In the genomic region with DNA sequence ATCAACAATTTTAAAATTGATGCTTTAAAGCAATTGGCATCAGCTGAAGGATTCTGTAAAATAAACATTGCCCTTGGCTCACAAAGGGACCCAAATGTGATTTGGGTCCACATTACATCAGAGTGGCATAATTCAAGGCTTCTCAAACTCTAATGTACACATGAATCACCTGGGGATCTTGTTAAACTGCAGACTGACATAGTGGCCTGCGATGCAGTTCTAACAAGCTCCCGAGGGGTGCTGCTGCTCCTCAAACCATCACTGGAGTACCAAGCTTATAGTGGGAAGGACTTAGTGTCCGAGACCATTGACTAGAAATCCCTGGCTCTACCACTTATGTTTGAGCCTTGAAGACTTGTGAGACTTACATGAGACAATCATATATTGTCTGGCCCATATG, we compare ENCODE assay signal across 18 cellular contexts. TPM values are rescaled to one million over a fixed set of nuclear protein-coding genes. Genes with fewer than 3 reads are reported as not detected.
DNase-seq lines count a peak whose midpoint lies in the region; ATAC-seq, FAIRE-seq and TF ChIP-seq lines count a peak whose summit lies in the region.
"Had no signal": no experiment of that assay in that cellular context is flagged by ENCODE, and none has a peak within 500 bp of the region (broad histone marks: within the 10 kb centered on the region; RNA-seq: fewer than 3 reads in every experiment).

No MANE protein-coding gene starts in this region.

- peaks cover 10 to 33% of the 10 kb centered on the region in 2 experiments; a peak in 4 of 5 replicates for H3K27me3 ChIP-seq in K562 (ENCODE audit: control insufficient read depth in 2 of 2, insufficient read depth in 2 of 2, low read length in 2 of 2)
- H3K27me3 ChIP-seq: BE2C, MG63 had no signal

- H2AFZ ChIP-seq in K562 (ENCODE audit: low read depth, low read length): no peak overlapping the region

- 6% methylated on average over 3 of the region's 3 CpGs for WGBS in K562 (ENCODE audit: insufficient coverage, low coverage, missing lambda C conversion rate)

- in situ Hi-C loops in Caki2 (cut with HindIII; ENCODE audit: low pct_unique_long_range_greater_than_20kb, low sequenced_read_pairs): no loop called here
- in situ Hi-C loops in K562 (cut with MboI): no loop called here

- TF ChIP-seq CTCF in K562 (IDR thresholded peaks at IDR 0.05 in 2 of 3, conservative IDR thresholded peaks at IDR 0.05 in 1 of 3; ENCODE audit: insufficient read depth in 2 of 3, low read depth in 1 of 3, low read length in 3 of 3): no peak

- no peak overlapping the region for H3K9ac ChIP-seq in K562 (ENCODE audit: insufficient read depth in 1 of 2, low read depth in 2 of 2, low read length in 2 of 2)

- no peak overlapping the region for H3K4me3 ChIP-seq in K562
- H3K4me3 ChIP-seq: MG63 had no signal

- TF ChIP-seq POLR2A in K562 (conservative IDR thresholded peaks at IDR 0.05) (no peak), H54 (IDR thresholded peaks at IDR 0.05; ENCODE audit: low read depth, low read length) (no peak)

- no peak for TF ChIP-seq RAD21 in K562 (CRISPR knock-in tag; conservative IDR thresholded peaks at IDR 0.05 in 1 of 2, IDR thresholded peaks at IDR 0.05 in 1 of 2)

- no TSS peak for BruUV-seq in K562 (replicated peaks; lab: Mats Ljungman, UMichigan)

- POLR2A ChIA-PET in K562 (lab: Yijun Ruan, JAX): no interaction called here

- H3K9me1 ChIP-seq in K562 (ENCODE audit: control insufficient read depth, insufficient read depth, low read length): no peaks in the 10 kb centered on the region

- H4K20me1 ChIP-seq in K562 (replicated peaks; ENCODE audit: control insufficient read depth, insufficient read depth, low read length): no peaks in the 10 kb centered on the region

- no peaks in the 10 kb centered on the region for H3K79me2 ChIP-seq in K562 (ENCODE audit: control insufficient read depth, insufficient read depth, low read length)

- intact Hi-C loops in K562 (cut with micrococcal nuclease): no loop called here

- no peak overlapping the region for H3K4me2 ChIP-seq in K562 (ENCODE audit: insufficient read depth, low read length)

- FAIRE-seq in K562 (lab: Jason Lieb, UNC) (no peak), H54 (lab: Jason Lieb, UNC) (no peak)

- CTCF ChIA-PET in K562 (lab: Yijun Ruan, JAX; ENCODE audit: low intra/inter-chr PET ratio): no interaction called here

- no peaks in the 10 kb centered on the region for H3K4me1 ChIP-seq in K562 (replicated peaks in 1 of 2; ENCODE audit: control insufficient read depth in 2 of 2, insufficient read depth in 2 of 2, low read length in 2 of 2)
- H3K4me1 ChIP-seq: BE2C had no signal

- no peak overlapping the region for H3K27ac ChIP-seq in K562 (ENCODE audit: extremely low read depth, low read depth, low read length)

- DNase-seq in Caki2 (ENCODE audit: low read depth): peak; percentile 7
- DNase-seq in HT-29 (ENCODE audit: low spot score): peak; percentile 17
- DNase-seq in K562 (ENCODE audit: extremely low read depth in 1 of 4, low spot score in 3 of 4): no peak
- DNase-seq in left lobe of liver (ENCODE audit: low spot score): no peak
- DNase-seq in NCI-H524 treated with DMSO at 0.1 percent for 48 hours (lab: John Stamatoyannopoulos, UW): no peak
- no peak for DNase-seq in H54 (ENCODE audit: insufficient read length, low spot score)
- DNase-seq: BE2C, H7, HFFc6, MG63, NCI-H1417, NCI-H187 treated with DMSO at 0.1 percent for 48 hours, NCI-H510A, NCI-H748 treated with DMSO at 0.1 percent for 48 hours, OCI-M1, SHP77 had no signal

- TF ChIP-seq EP300 in K562 (IDR thresholded peaks at IDR 0.05; ENCODE audit: low read length): no peak

- H3K9me3 ChIP-seq in K562 (replicated peaks; ENCODE audit: control insufficient read depth, insufficient read depth, low read depth, low read length): no peaks in the 10 kb centered on the region
- H3K9me3 ChIP-seq: BE2C, MG63 had no signal

- H3K36me3 ChIP-seq in K562 (ENCODE audit: control insufficient read depth, insufficient read depth, low read length): no peaks in the 10 kb centered on the region
- H3K36me3 ChIP-seq: BE2C, MG63 had no signal

- ATAC-seq in K562 (peak; percentile 55; the same call in 1 of the 3 replicates), left lobe of liver (peak; percentile 61), HG03135 (IDR thresholded peaks at IDR 0.05; ENCODE audit: unreplicated experiment) (no peak), GM21528 (IDR thresholded peaks at IDR 0.05; ENCODE audit: low FRiP score, unreplicated experiment) (no peak)

TF ChIP-seq in K562, 482 proteins besides CTCF, POLR2A, EP300 and RAD21:
- TF ChIP-seq COPS2 (conservative IDR thresholded peaks at IDR 0.05) (no peak), CSDE1 (IDR thresholded peaks at IDR 0.05) (no peak), SRSF3 (IDR thresholded peaks at IDR 0.05; ENCODE audit: insufficient read depth, low read length) (no peak), DPF2 (IDR thresholded peaks at IDR 0.05) (no peak), GTF2A2 (tag; IDR thresholded peaks at IDR 0.05) (no peak), ZNF282 (CRISPR knock-in tag; IDR thresholded peaks at IDR 0.05) (no peak)
- TF ChIP-seq, protein P1, sequence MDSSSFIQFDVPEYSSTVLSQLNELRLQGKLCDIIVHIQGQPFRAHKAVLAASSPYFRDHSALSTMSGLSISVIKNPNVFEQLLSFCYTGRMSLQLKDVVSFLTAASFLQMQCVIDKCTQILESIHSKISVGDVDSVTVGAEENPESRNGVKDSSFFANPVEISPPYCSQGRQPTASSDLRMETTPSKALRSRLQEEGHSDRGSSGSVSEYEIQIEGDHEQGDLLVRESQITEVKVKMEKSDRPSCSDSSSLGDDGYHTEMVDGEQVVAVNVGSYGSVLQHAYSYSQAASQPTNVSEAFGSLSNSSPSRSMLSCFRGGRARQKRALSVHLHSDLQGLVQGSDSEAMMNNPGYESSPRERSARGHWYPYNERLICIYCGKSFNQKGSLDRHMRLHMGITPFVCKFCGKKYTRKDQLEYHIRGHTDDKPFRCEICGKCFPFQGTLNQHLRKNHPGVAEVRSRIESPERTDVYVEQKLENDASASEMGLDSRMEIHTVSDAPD (CRISPR knock-in tag; IDR thresholded peaks at IDR 0.05): no peak
- TF ChIP-seq, protein P2, sequence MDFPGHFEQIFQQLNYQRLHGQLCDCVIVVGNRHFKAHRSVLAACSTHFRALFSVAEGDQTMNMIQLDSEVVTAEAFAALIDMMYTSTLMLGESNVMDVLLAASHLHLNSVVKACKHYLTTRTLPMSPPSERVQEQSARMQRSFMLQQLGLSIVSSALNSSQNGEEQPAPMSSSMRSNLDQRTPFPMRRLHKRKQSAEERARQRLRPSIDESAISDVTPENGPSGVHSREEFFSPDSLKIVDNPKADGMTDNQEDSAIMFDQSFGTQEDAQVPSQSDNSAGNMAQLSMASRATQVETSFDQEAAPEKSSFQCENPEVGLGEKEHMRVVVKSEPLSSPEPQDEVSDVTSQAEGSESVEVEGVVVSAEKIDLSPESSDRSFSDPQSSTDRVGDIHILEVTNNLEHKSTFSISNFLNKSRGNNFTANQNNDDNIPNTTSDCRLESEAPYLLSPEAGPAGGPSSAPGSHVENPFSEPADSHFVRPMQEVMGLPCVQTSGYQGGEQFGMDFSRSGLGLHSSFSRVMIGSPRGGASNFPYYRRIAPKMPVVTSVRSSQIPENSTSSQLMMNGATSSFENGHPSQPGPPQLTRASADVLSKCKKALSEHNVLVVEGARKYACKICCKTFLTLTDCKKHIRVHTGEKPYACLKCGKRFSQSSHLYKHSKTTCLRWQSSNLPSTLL (IDR thresholded peaks at IDR 0.05): no peak

RNA-seq across cellular contexts. Expression of a gene that starts 31.8 kb away (rescaled TPM):
- 37.8 and 50.9 TPM in 2 replicates for total RNA-seq in Caki2 (2014; rRNA removed; shearing (Covaris generic); ENCODE audit: low replicate concordance)
- total RNA-seq in HT-29 (2014; rRNA removed; shearing (Covaris generic)): 28.2 and 30.3 TPM in 2 replicates
- total RNA-seq in K562 (2011; cell fraction: chromatin; rRNA removed; ENCODE audit: low replicate concordance): 53.2 and 202 TPM in 2 replicates
- 26.0 and 40.5 TPM in 2 replicates for total RNA-seq in K562 (2011; cell fraction: nucleolus; rRNA removed)
- 58.5 and 76.0 TPM in 2 replicates for total RNA-seq in K562 (2011; cell fraction: nucleoplasm; rRNA removed)
- total RNA-seq in K562 (2014; rRNA removed) (42.3 and 49.6 TPM in 2 replicates), K562 (2014; rRNA removed; fragmentation: Illumina TruSeq; extraction: Trizol) (79.1 and 86.8 TPM in 2 replicates), K562 (2015; rRNA removed; fragmentation: Illumina TruSeq; extraction: Trizol) (73.0 and 76.4 TPM in 2 replicates), K562 (2021) (48.8 and 61.5 TPM in 2 replicates), left lobe of liver (14.5 TPM)
- polyA plus RNA-seq in K562 (2011; rRNA removed) (72.4 and 82.8 TPM in 2 replicates), K562 (2014; fragmentation: Illumina TruSeq; extraction: Trizol) (56.6 and 69.8 TPM in 2 replicates), K562 (2014; fragmentation: Nextera tagmentation; extraction: Ambion mirVana) (10 to 100 TPM; 24.1 to 46.2 TPM), K562 (2014; rRNA removed) (46.6 and 54.5 TPM in 2 replicates)
- 13.3 and 29.2 TPM in 2 replicates for polyA plus RNA-seq in K562 (2011; cell fraction: cytosol; rRNA removed)
- polyA plus RNA-seq in K562 (2011; cell fraction: nucleus; rRNA removed): 64.7 and 86.6 TPM in 2 replicates
- 42.7 and 43.3 TPM in 2 replicates for polyA plus RNA-seq in K562 (2012)
- 105 and 108 TPM in 2 replicates for polyA minus RNA-seq in K562 (2011; rRNA and poly(A)+ RNA removed)
- 28.9 and 36.7 TPM in 2 replicates for polyA minus RNA-seq in K562 (2011; cell fraction: cytosol; rRNA and poly(A)+ RNA removed)
- 60.2 and 106 TPM in 2 replicates for polyA minus RNA-seq in K562 (2011; cell fraction: nucleus; rRNA and poly(A)+ RNA removed)

Comparison
In these comparisons a context has a peak if more than half of its experiments do, and no peak if none do; other contexts are left out.
1. DNase-seq: peak in Caki2 (single experiment) and HT-29 (single experiment); none in K562 (0 of 4), left lobe of liver (single experiment), NCI-H524 treated with DMSO at 0.1 percent for 48 hours (single experiment) and H54 (single experiment).
2. ATAC-seq: peak in K562 (single experiment) and left lobe of liver (single experiment); none in HG03135 (single experiment) and GM21528 (single experiment).